ENCODE assay signal across 1 cellular context in genomic region chr7:151232272-151233110, GRCh38.
TF ChIP-seq lines count a peak whose summit lies in the region.

TSS of gene CHPF2 (plus strand) at chr7:151232483. CDS start at chr7:151234012, 1,529 bp downstream.

TF ChIP-seq in HEK293, 187 proteins besides CTCF, POLR2A, EP300 and RAD21 (continued from another document):
- TF ChIP-seq, protein P1, sequence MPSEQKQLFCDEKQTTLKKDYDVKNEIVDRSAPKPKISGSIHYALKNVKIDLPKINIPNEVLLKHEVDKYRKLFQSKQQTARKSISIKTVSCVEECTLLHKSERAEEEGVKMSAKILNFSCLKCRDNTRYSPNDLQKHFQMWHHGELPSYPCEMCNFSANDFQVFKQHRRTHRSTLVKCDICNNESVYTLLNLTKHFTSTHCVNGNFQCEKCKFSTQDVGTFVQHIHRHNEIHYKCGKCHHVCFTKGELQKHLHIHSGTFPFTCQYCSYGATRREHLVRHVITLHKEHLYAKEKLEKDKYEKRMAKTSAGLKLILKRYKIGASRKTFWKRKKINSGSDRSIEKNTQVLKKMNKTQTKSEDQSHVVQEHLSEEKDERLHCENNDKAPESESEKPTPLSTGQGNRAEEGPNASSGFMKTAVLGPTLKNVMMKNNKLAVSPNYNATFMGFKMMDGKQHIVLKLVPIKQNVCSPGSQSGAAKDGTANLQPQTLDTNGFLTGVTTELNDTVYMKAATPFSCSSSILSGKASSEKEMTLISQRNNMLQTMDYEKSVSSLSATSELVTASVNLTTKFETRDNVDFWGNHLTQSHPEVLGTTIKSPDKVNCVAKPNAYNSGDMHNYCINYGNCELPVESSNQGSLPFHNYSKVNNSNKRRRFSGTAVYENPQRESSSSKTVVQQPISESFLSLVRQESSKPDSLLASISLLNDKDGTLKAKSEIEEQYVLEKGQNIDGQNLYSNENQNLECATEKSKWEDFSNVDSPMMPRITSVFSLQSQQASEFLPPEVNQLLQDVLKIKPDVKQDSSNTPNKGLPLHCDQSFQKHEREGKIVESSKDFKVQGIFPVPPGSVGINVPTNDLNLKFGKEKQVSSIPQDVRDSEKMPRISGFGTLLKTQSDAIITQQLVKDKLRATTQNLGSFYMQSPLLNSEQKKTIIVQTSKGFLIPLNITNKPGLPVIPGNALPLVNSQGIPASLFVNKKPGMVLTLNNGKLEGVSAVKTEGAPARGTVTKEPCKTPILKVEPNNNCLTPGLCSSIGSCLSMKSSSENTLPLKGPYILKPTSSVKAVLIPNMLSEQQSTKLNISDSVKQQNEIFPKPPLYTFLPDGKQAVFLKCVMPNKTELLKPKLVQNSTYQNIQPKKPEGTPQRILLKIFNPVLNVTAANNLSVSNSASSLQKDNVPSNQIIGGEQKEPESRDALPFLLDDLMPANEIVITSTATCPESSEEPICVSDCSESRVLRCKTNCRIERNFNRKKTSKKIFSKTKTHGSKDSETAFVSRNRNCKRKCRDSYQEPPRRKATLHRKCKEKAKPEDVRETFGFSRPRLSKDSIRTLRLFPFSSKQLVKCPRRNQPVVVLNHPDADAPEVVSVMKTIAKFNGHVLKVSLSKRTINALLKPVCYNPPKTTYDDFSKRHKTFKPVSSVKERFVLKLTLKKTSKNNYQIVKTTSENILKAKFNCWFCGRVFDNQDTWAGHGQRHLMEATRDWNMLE (tag by site-specific recombination; conservative IDR thresholded peaks at IDR 0.05; ENCODE audit: low read depth), result peak; percentile 53
- TF ChIP-seq ZNF133 (tag by site-specific recombination; IDR thresholded peaks at IDR 0.05) (no peak), PRDM10 (tag by site-specific recombination; IDR thresholded peaks at IDR 0.05) (peak; percentile 43), ZNF785 (tag by site-specific recombination; IDR thresholded peaks at IDR 0.05) (no peak), PRDM1 (tag by site-specific recombination; IDR thresholded peaks at IDR 0.05) (no peak), ZNF223 (tag by site-specific recombination; IDR thresholded peaks at IDR 0.05) (no peak), GLIS1 (tag by site-specific recombination; IDR thresholded peaks at IDR 0.05) (peak; percentile 21; the same call in 1 of the 2 replicates), ZBTB21 (tag by site-specific recombination; IDR thresholded peaks at IDR 0.05) (no peak), ZNF214 (tag by site-specific recombination; IDR thresholded peaks at IDR 0.05; ENCODE audit: borderline replicate concordance) (no peak), ZFP69B (tag by site-specific recombination; IDR thresholded peaks at IDR 0.05) (no peak; the same call in 1 of the 2 replicates), ZNF629 (tag by site-specific recombination; IDR thresholded peaks at IDR 0.05) (peak; percentile 71), ZNF610 (tag by site-specific recombination; IDR thresholded peaks at IDR 0.05; ENCODE audit: borderline replicate concordance) (peak; percentile 85; the same call in 1 of the 2 replicates), ZNF121 (tag by site-specific recombination; IDR thresholded peaks at IDR 0.05) (no peak), SETDB1 (IDR thresholded peaks at IDR 0.05; ENCODE audit: insufficient read length, low read length) (no peak), ZNF777 (tag by site-specific recombination; IDR thresholded peaks at IDR 0.05; ENCODE audit: borderline replicate concordance) (no peak), ZFP3 (tag by site-specific recombination; IDR thresholded peaks at IDR 0.05; ENCODE audit: low read depth) (no peak), ZNF10 (tag by site-specific recombination; IDR thresholded peaks at IDR 0.05) (no peak), SCRT2 (tag by site-specific recombination; IDR thresholded peaks at IDR 0.05) (peak; percentile 37; the same call in 1 of the 2 replicates), ZSCAN23 (tag by site-specific recombination; IDR thresholded peaks at IDR 0.05) (no peak)
